In the genomic region with DNA sequence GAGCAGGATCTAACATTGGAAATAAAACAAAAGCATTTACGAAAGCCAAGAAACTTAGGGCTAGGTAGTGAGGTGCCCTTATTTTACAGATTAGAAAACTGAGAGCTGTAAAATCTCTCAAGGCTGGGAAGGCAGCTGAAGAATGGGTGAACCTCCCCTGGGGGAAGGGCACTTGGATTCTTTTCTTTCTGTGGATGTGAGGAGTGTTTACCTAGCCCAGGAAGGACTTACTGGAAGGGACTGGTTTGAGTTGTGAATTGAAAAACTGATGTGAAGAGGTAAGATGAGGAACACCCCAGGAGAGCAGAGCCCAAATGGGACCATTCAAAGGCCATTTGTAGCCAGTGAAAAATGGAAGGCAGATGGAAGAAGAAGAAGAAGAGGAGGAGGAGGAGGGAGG, we compare ENCODE assay signal across 25 cellular contexts.
"Had no signal": no experiment of that assay in that cellular context is flagged by ENCODE, and none has a peak within 500 bp of the region (broad histone marks: within the 10 kb centered on the region; RNA-seq: fewer than 3 reads in every experiment).

No MANE protein-coding gene starts in this region.

- H3K27ac ChIP-seq: adrenal gland, SJSA1 had no signal

- H3K4me3 ChIP-seq: adrenal gland, SJSA1 had no signal

- H3K4me1 ChIP-seq: adrenal gland had no signal

- H3K4me3 Mint-ChIP-seq: activated CD8-positive, alpha-beta T cell treated with anti-CD3 and anti-CD28 coated beads, Interleukin-2, amount 10 ng/mL, durations not matched to agents 7 days and 5 days; activated naive CD8-positive, alpha-beta T cell treated with anti-CD3 and anti-CD28 coated beads, Interleukin-2, amount 10 ng/mL, durations not matched to agents 7 days and 5 days; T-helper 2 cell treated with Interferon-gamma antibody and Interleukin-4, amounts not matched to agents 5 μg/mL and 100 μg/mL, for 36 hours had no signal

- H3K27me3 Mint-ChIP-seq: activated naive CD8-positive, alpha-beta T cell treated with anti-CD3 and anti-CD28 coated beads, Interleukin-2, amount 10 ng/mL, durations not matched to agents 7 days and 5 days had no signal

- H3K36me3 Mint-ChIP-seq: activated naive CD8-positive, alpha-beta T cell treated with anti-CD3 and anti-CD28 coated beads, Interleukin-2, amount 10 ng/mL, durations not matched to agents 7 days and 5 days had no signal

- H3K4me1 Mint-ChIP-seq: activated naive CD8-positive, alpha-beta T cell treated with anti-CD3 and anti-CD28 coated beads, Interleukin-2, amount 10 ng/mL, durations not matched to agents 7 days and 5 days had no signal

- DNase-seq: activated CD4-positive, alpha-beta T cell treated with anti-CD3 and anti-CD28 coated beads for 48 hours; activated CD4-positive, alpha-beta T cell treated with anti-CD3 and anti-CD28 coated beads, Interleukin-2, amount 50 U/mL, for 4 hours; activated CD4-positive, CD25-positive, alpha-beta regulatory T cell treated with anti-CD3 and anti-CD28 coated beads, Interleukin-2, amount 50 U/mL, for 72 hours; activated CD8-positive, alpha-beta memory T cell treated with anti-CD3 and anti-CD28 coated beads, Interleukin-2, amount 50 U/mL, for 48 hours; activated CD8-positive, alpha-beta T cell treated with anti-CD3 and anti-CD28 coated beads, Interleukin-2, amount 10 ng/mL, durations not matched to agents 7 days and 5 days; activated naive CD4-positive, alpha-beta T cell treated with anti-CD3 and anti-CD28 coated beads, Interleukin-2, amount 50 U/mL, for 16 hours; activated naive CD8-positive, alpha-beta T cell treated with anti-CD3 and anti-CD28 coated beads, Interleukin-2, amount 10 ng/mL, durations not matched to agents 7 days and 5 days; activated T-cell treated with anti-CD3 and anti-CD28 coated beads, Interleukin-2, amount 50 U/mL, for 1 hour; adrenal gland; anterior cingulate cortex; cerebellar nuclear complex; Kasumi-1; KBM-7; NCI-H1092; NCI-H1417; NCI-H1930; NCI-H446; NCI-H526; NCI-H774; OCI-M1; SHP77; SW 1271 had no signal

- ATAC-seq: activated CD8-positive, alpha-beta T cell treated with anti-CD3 and anti-CD28 coated beads, Interleukin-2, amount 10 ng/mL, durations not matched to agents 7 days and 5 days; SK-N-SH treated with all-trans-retinoic acid at 6 μM for 48 hours had no signal

- H3K27ac Mint-ChIP-seq: activated CD8-positive, alpha-beta T cell treated with anti-CD3 and anti-CD28 coated beads, Interleukin-2, amount 10 ng/mL, durations not matched to agents 7 days and 5 days; activated naive CD8-positive, alpha-beta T cell treated with anti-CD3 and anti-CD28 coated beads, Interleukin-2, amount 10 ng/mL, durations not matched to agents 7 days and 5 days; T-helper 2 cell treated with Interferon-gamma antibody and Interleukin-4, amounts not matched to agents 5 μg/mL and 100 μg/mL, for 36 hours had no signal

- H3K36me3 ChIP-seq: adrenal gland, SJSA1 had no signal

- H3K27me3 ChIP-seq: adrenal gland, SJSA1 had no signal

- H3K9me3 Mint-ChIP-seq: activated naive CD8-positive, alpha-beta T cell treated with anti-CD3 and anti-CD28 coated beads, Interleukin-2, amount 10 ng/mL, durations not matched to agents 7 days and 5 days had no signal
